Comparison of ENCODE assay signal across 12 cellular contexts in genomic region chr13:47903836-47904235, GRCh38.
DNase-seq lines count a peak whose midpoint lies in the region; ATAC-seq and TF ChIP-seq lines count a peak whose summit lies in the region.
"Had no signal": no experiment of that assay in that cellular context is flagged by ENCODE, and none has a peak within 500 bp of the region (broad histone marks: within the 10 kb centered on the region; RNA-seq: fewer than 3 reads in every experiment).

No MANE protein-coding gene starts in this region.

- peak overlapping the region; percentile 51 for H3K4me3 ChIP-seq in NB4 (ENCODE audit: low read depth, low read length)
- peak overlapping the region; percentile 28 to 41 (median 35) for H3K4me3 ChIP-seq in breast epithelium

- no peaks in the 10 kb centered on the region for H3K4me1 Mint-ChIP-seq in T-helper 17 cell

- no peak overlapping the region for H3K4me3 Mint-ChIP-seq in T-helper 17 cell
- H3K4me3 Mint-ChIP-seq: T-helper 2 cell treated with Interferon-gamma antibody and Interleukin-4, amounts not matched to agents 5 μg/mL and 100 μg/mL, for 36 hours had no signal

- H3K4me1 ChIP-seq in breast epithelium = no peaks in the 10 kb centered on the region

- TF ChIP-seq POLR2A in NB4 (IDR thresholded peaks at IDR 0.05; ENCODE audit: extremely low read depth, insufficient read length) (no peak), breast epithelium (IDR thresholded peaks at IDR 0.05) (no peak)

- peaks cover 3% of the 10 kb centered on the region for H3K36me3 Mint-ChIP-seq in T-helper 17 cell (ENCODE audit: low read depth)

- DNase-seq in DMS153 (lab: John Stamatoyannopoulos, UW) (peak; percentile 31), NB4 (ENCODE audit: low read depth) (peak; percentile 73), breast epithelium (ENCODE audit: low spot score in 2 of 2) (no peak), omental fat pad (ENCODE audit: low spot score) (no peak), T-helper 17 cell (no peak), 8988T (no peak)
- DNase-seq: activated gamma-delta T cell; NCI-H1436; stimulated activated CD4-positive, alpha-beta T cell treated with anti-CD3 and anti-CD28 coated beads, Interleukin-4, amount 100 ng/mL, for 4 hours had no signal

- ATAC-seq in omental fat pad (ENCODE audit: low FRiP score) (peak; percentile 80), T-helper 17 cell (no peak), GM19463 (IDR thresholded peaks at IDR 0.05; ENCODE audit: unreplicated experiment) (no peak), HG03159 (IDR thresholded peaks at IDR 0.05; ENCODE audit: unreplicated experiment) (no peak)

- no peaks in the 10 kb centered on the region for H3K27me3 ChIP-seq in breast epithelium

- H3K27me3 Mint-ChIP-seq in T-helper 17 cell = no peaks in the 10 kb centered on the region

- peak overlapping the region; percentile 19 to 45 for H3K27ac ChIP-seq in breast epithelium

- intact Hi-C loops in breast epithelium (cut with DNase I; ENCODE audit: low total_unique reads) = no loop called here

- H3K9me3 ChIP-seq in breast epithelium (no peaks in the 10 kb centered on the region), T-helper 17 cell (ENCODE audit: control insufficient read depth, low read length, poor library complexity, severe bottlenecking) (no peaks in the 10 kb centered on the region)

- no peaks in the 10 kb centered on the region for H3K36me3 ChIP-seq in breast epithelium

- no peak overlapping the region for H3K27ac Mint-ChIP-seq in T-helper 17 cell
- H3K27ac Mint-ChIP-seq: T-helper 2 cell treated with Interferon-gamma antibody and Interleukin-4, amounts not matched to agents 5 μg/mL and 100 μg/mL, for 36 hours had no signal

- TF ChIP-seq CTCF in NB4 (IDR thresholded peaks at IDR 0.05; ENCODE audit: low read depth, low read length) (no peak), breast epithelium (IDR thresholded peaks at IDR 0.05) (no peak), omental fat pad (IDR thresholded peaks at IDR 0.05) (no peak)

Comparison
In these comparisons a context has a peak if more than half of its experiments do, and no peak if none do; other contexts are left out.
1. DNase-seq: peak in DMS153 (single experiment) and NB4 (single experiment); none in breast epithelium (0 of 2), omental fat pad (single experiment), T-helper 17 cell (0 of 3) and 8988T (single experiment).